ENCODE assay signal across 22 cellular contexts in genomic region chr14:105939810-105940508, GRCh38.
DNase-seq lines count a peak whose midpoint lies in the region; ATAC-seq and TF ChIP-seq lines count a peak whose summit lies in the region.
"Had no signal": no experiment of that assay in that cellular context is flagged by ENCODE, and none has a peak within 500 bp of the region (broad histone marks: within the 10 kb centered on the region; RNA-seq: fewer than 3 reads in every experiment).

No MANE protein-coding gene starts in this region.

- H3K27me3 Mint-ChIP-seq in CD4-positive, CD25-positive, alpha-beta regulatory T cell: peaks cover 10% of the 10 kb centered on the region
- peaks cover 6% of the 10 kb centered on the region for H3K27me3 Mint-ChIP-seq in activated T-helper 2 cell treated with anti-CD3 and anti-CD28 coated beads, Interferon-gamma antibody, Interleukin-2, Interleukin-4, amounts not matched to agents 10 μg/mL and 5 μg/mL and 100 μg/mL, durations not matched to agents 14 hours and 24 hours and 36 hours (ENCODE audit: low read depth)
- no peaks in the 10 kb centered on the region for H3K27me3 Mint-ChIP-seq in osteocyte (ENCODE audit: unreplicated experiment)
- peaks cover 13% of the 10 kb centered on the region for H3K27me3 Mint-ChIP-seq in activated T-cell treated with anti-CD3 and anti-CD28 coated beads, Interleukin-2, amount 50 U/mL, for 72 hours (ENCODE audit: low read depth)

- H3K4me1 ChIP-seq in CD4-positive, CD25-positive, alpha-beta regulatory T cell (ENCODE audit: control insufficient read depth, insufficient read depth, low read length, poor library complexity, severe bottlenecking): peaks cover 14% of the 10 kb centered on the region
- H3K4me1 ChIP-seq in esophagus squamous epithelium: peaks cover 0 to 5% (median 0%) of the 10 kb centered on the region in 3 donors
- H3K4me1 ChIP-seq: heart left ventricle, left lung had no signal

- no peak for TF ChIP-seq POLR2A in esophagus squamous epithelium (IDR thresholded peaks at IDR 0.05)

- peaks cover 6 to 23% (median 11%) of the 10 kb centered on the region in 7 donors for H3K9me3 Mint-ChIP-seq in CD4-positive, CD25-positive, alpha-beta regulatory T cell
- peaks cover 13% of the 10 kb centered on the region for H3K9me3 Mint-ChIP-seq in activated T-helper 2 cell treated with anti-CD3 and anti-CD28 coated beads, Interferon-gamma antibody, Interleukin-2, Interleukin-4, amounts not matched to agents 10 μg/mL and 5 μg/mL and 100 μg/mL, durations not matched to agents 14 hours and 24 hours and 36 hours
- H3K9me3 Mint-ChIP-seq in osteocyte (ENCODE audit: unreplicated experiment): peaks cover 46% of the 10 kb centered on the region
- peaks cover 11 to 12% of the 10 kb centered on the region in 2 donors for H3K9me3 Mint-ChIP-seq in activated T-cell treated with anti-CD3 and anti-CD28 coated beads, Interleukin-2, amount 50 U/mL, for 72 hours

- WGBS in esophagus squamous epithelium, 2 donors: 59 to 64% methylated on average over 8 of the region's 12 CpGs

- H3K27ac Mint-ChIP-seq in CD4-positive, CD25-positive, alpha-beta regulatory T cell: peak overlapping the region in 2 of 3 donors; percentile 59 to 81
- H3K27ac Mint-ChIP-seq in activated T-helper 2 cell treated with anti-CD3 and anti-CD28 coated beads, Interferon-gamma antibody, Interleukin-2, Interleukin-4, amounts not matched to agents 10 μg/mL and 5 μg/mL and 100 μg/mL, durations not matched to agents 14 hours and 24 hours and 36 hours: no peak overlapping the region
- no peak overlapping the region for H3K27ac Mint-ChIP-seq in osteocyte (ENCODE audit: unreplicated experiment)
- no peak overlapping the region for H3K27ac Mint-ChIP-seq in activated T-cell treated with anti-CD3 and anti-CD28 coated beads, Interleukin-2, amount 50 U/mL, for 72 hours
- H3K27ac Mint-ChIP-seq: CD8-positive, alpha-beta T cell had no signal

- peak; percentile 44 to 45 for ATAC-seq in CD4-positive, CD25-positive, alpha-beta regulatory T cell (ENCODE audit: low read depth in 2 of 2)
- ATAC-seq in activated T-cell treated with anti-CD3 and anti-CD28 coated beads, Interleukin-2, amount 50 U/mL, for 72 hours (replicated peaks in 1 of 2): no peak
- ATAC-seq: left lung, Right ventricle myocardium inferior, sciatic nerve had no signal

- no peaks in the 10 kb centered on the region for H3K36me3 Mint-ChIP-seq in CD4-positive, CD25-positive, alpha-beta regulatory T cell
- H3K36me3 Mint-ChIP-seq in activated T-helper 2 cell treated with anti-CD3 and anti-CD28 coated beads, Interferon-gamma antibody, Interleukin-2, Interleukin-4, amounts not matched to agents 10 μg/mL and 5 μg/mL and 100 μg/mL, durations not matched to agents 14 hours and 24 hours and 36 hours (ENCODE audit: low read depth): peaks cover 6% of the 10 kb centered on the region
- no peaks in the 10 kb centered on the region for H3K36me3 Mint-ChIP-seq in osteocyte (ENCODE audit: unreplicated experiment)
- peaks cover 5 to 9% of the 10 kb centered on the region in 2 donors for H3K36me3 Mint-ChIP-seq in activated T-cell treated with anti-CD3 and anti-CD28 coated beads, Interleukin-2, amount 50 U/mL, for 72 hours (ENCODE audit: insufficient read depth in 2 of 2)
- H3K36me3 Mint-ChIP-seq: CD8-positive, alpha-beta T cell had no signal

- peaks cover 9 to 11% of the 10 kb centered on the region in 2 experiments for H3K9me3 ChIP-seq in CD4-positive, CD25-positive, alpha-beta regulatory T cell (ENCODE audit: control insufficient read depth in 2 of 2, low read length in 2 of 2)
- peaks cover 0 to 24% (median 5%) of the 10 kb centered on the region in 3 donors for H3K9me3 ChIP-seq in esophagus squamous epithelium

- no peaks in the 10 kb centered on the region for H3K36me3 ChIP-seq in CD4-positive, CD25-positive, alpha-beta regulatory T cell (ENCODE audit: control insufficient read depth, insufficient read depth, low read length)
- H3K36me3 ChIP-seq in esophagus squamous epithelium: no peaks in the 10 kb centered on the region
- H3K36me3 ChIP-seq: heart left ventricle, left lung, thoracic aorta had no signal

- H3K4me1 Mint-ChIP-seq in CD4-positive, CD25-positive, alpha-beta regulatory T cell: peaks cover 6 to 20% (median 13%) of the 10 kb centered on the region in 4 donors
- peaks cover 1% of the 10 kb centered on the region for H3K4me1 Mint-ChIP-seq in activated T-helper 2 cell treated with anti-CD3 and anti-CD28 coated beads, Interferon-gamma antibody, Interleukin-2, Interleukin-4, amounts not matched to agents 10 μg/mL and 5 μg/mL and 100 μg/mL, durations not matched to agents 14 hours and 24 hours and 36 hours (ENCODE audit: low read depth)
- no peaks in the 10 kb centered on the region for H3K4me1 Mint-ChIP-seq in osteocyte (ENCODE audit: unreplicated experiment)
- peaks cover 12% of the 10 kb centered on the region for H3K4me1 Mint-ChIP-seq in activated T-cell treated with anti-CD3 and anti-CD28 coated beads, Interleukin-2, amount 50 U/mL, for 72 hours (ENCODE audit: low read depth)

- TF ChIP-seq CTCF in osteocyte (IDR thresholded peaks at IDR 0.05) (no peak), esophagus squamous epithelium (IDR thresholded peaks at IDR 0.05) (no peak)

- no peak overlapping the region for H3K27ac ChIP-seq in CD4-positive, CD25-positive, alpha-beta regulatory T cell (ENCODE audit: insufficient read depth, low read length, poor library complexity, severe bottlenecking)
- H3K27ac ChIP-seq in esophagus squamous epithelium: no peak overlapping the region
- H3K27ac ChIP-seq: heart left ventricle, left lung, thoracic aorta had no signal

- intact Hi-C loops in activated T-helper 2 cell treated with anti-CD3 and anti-CD28 coated beads, Interferon-gamma antibody, Interleukin-2, Interleukin-4, amounts not matched to agents 10 μg/mL and 5 μg/mL and 100 μg/mL, durations not matched to agents 14 hours and 24 hours and 36 hours (cut with micrococcal nuclease): loop anchor here (5.0 kb wide), 1 partner anchor 263 kb away; no protein-coding TSS in a partner anchor
- intact Hi-C loops in esophagus squamous epithelium (cut with DNase I): no loop called here

- no peak overlapping the region for H3K4me3 ChIP-seq in CD4-positive, CD25-positive, alpha-beta regulatory T cell (ENCODE audit: low read depth, low read length)
- no peak overlapping the region for H3K4me3 ChIP-seq in esophagus squamous epithelium
- H3K4me3 ChIP-seq: heart left ventricle, left lung, thoracic aorta had no signal

- DNase-seq in CD4-positive, CD25-positive, alpha-beta regulatory T cell: peak in 1 of 3 donors; percentile 56
- DNase-seq in OCI-M1 (lab: John Stamatoyannopoulos, UW) (peak; percentile 12), osteocyte (ENCODE audit: extremely low spot score, unreplicated experiment) (peak; percentile 79), middle frontal gyrus (ENCODE audit: extremely low spot score, low spot score) (no peak), esophagus squamous epithelium (lab: John Stamatoyannopoulos, UW) (no peak), dedifferentiated amniotic fluid mesenchymal stem cell (ENCODE audit: extremely low spot score) (no peak)
- peak; percentile 4 for DNase-seq in activated T-helper 2 cell treated with anti-CD3 and anti-CD28 coated beads, Interferon-gamma antibody, Interleukin-2, Interleukin-4, amounts not matched to agents 10 μg/mL and 5 μg/mL and 100 μg/mL, durations not matched to agents 14 hours and 24 hours and 36 hours (ENCODE audit: low spot score)
- no peak for DNase-seq in activated T-cell treated with anti-CD3 and anti-CD28 coated beads, Interleukin-2, amount 50 U/mL, for 72 hours
- DNase-seq: activated CD4-positive, alpha-beta T cell treated with anti-CD3 and anti-CD28 coated beads for 4 hours; activated gamma-delta T cell; dermis blood vessel endothelial cell; DMS153; KBM-7; left lung; MV-4-11; NCI-H1694 treated with DMSO at 0.1 percent for 48 hours; posterior cingulate gyrus had no signal

- peaks cover 5% of the 10 kb centered on the region for H3K27me3 ChIP-seq in CD4-positive, CD25-positive, alpha-beta regulatory T cell (ENCODE audit: control insufficient read depth, insufficient read depth, low read length)
- H3K27me3 ChIP-seq in esophagus squamous epithelium: no peaks in the 10 kb centered on the region

- peak overlapping the region in 3 of 4 donors; percentile 42 to 60 (median 56) for H3K4me3 Mint-ChIP-seq in CD4-positive, CD25-positive, alpha-beta regulatory T cell
- H3K4me3 Mint-ChIP-seq in activated T-helper 2 cell treated with anti-CD3 and anti-CD28 coated beads, Interferon-gamma antibody, Interleukin-2, Interleukin-4, amounts not matched to agents 10 μg/mL and 5 μg/mL and 100 μg/mL, durations not matched to agents 14 hours and 24 hours and 36 hours (ENCODE audit: low read depth): no peak overlapping the region
- H3K4me3 Mint-ChIP-seq in osteocyte (ENCODE audit: unreplicated experiment): no peak overlapping the region
- no peak overlapping the region for H3K4me3 Mint-ChIP-seq in activated T-cell treated with anti-CD3 and anti-CD28 coated beads, Interleukin-2, amount 50 U/mL, for 72 hours
- H3K4me3 Mint-ChIP-seq: CD8-positive, alpha-beta T cell had no signal

Comparison
In these comparisons a context has a peak if more than half of its experiments do, and no peak if none do; other contexts are left out.
1. ATAC-seq: peak in CD4-positive, CD25-positive, alpha-beta regulatory T cell (2 of 2); none in activated T-cell treated with anti-CD3 and anti-CD28 coated beads, Interleukin-2, amount 50 U/mL, for 72 hours (0 of 2).
2. DNase-seq: peak in OCI-M1 (single experiment), activated T-helper 2 cell treated with anti-CD3 and anti-CD28 coated beads, Interferon-gamma antibody, Interleukin-2, Interleukin-4, amounts not matched to agents 10 μg/mL and 5 μg/mL and 100 μg/mL, durations not matched to agents 14 hours and 24 hours and 36 hours (single experiment) and osteocyte (single experiment); none in middle frontal gyrus (single experiment), esophagus squamous epithelium (single experiment), activated T-cell treated with anti-CD3 and anti-CD28 coated beads, Interleukin-2, amount 50 U/mL, for 72 hours (0 of 2) and dedifferentiated amniotic fluid mesenchymal stem cell (single experiment).
3. H3K27ac Mint-ChIP-seq: peak in CD4-positive, CD25-positive, alpha-beta regulatory T cell (2 of 3); none in activated T-helper 2 cell treated with anti-CD3 and anti-CD28 coated beads, Interferon-gamma antibody, Interleukin-2, Interleukin-4, amounts not matched to agents 10 μg/mL and 5 μg/mL and 100 μg/mL, durations not matched to agents 14 hours and 24 hours and 36 hours (single experiment), osteocyte (single experiment) and activated T-cell treated with anti-CD3 and anti-CD28 coated beads, Interleukin-2, amount 50 U/mL, for 72 hours (single experiment).
4. H3K4me3 Mint-ChIP-seq: peak in CD4-positive, CD25-positive, alpha-beta regulatory T cell (3 of 4); none in activated T-helper 2 cell treated with anti-CD3 and anti-CD28 coated beads, Interferon-gamma antibody, Interleukin-2, Interleukin-4, amounts not matched to agents 10 μg/mL and 5 μg/mL and 100 μg/mL, durations not matched to agents 14 hours and 24 hours and 36 hours (single experiment), osteocyte (single experiment) and activated T-cell treated with anti-CD3 and anti-CD28 coated beads, Interleukin-2, amount 50 U/mL, for 72 hours (0 of 2).